Comparison of ENCODE assay signal across 8 cellular contexts in genomic region chr9:105244996-105245719, GRCh38. TPM values are rescaled to one million over a fixed set of nuclear protein-coding genes. Genes with fewer than 3 reads are reported as not detected.
DNase-seq lines count a peak whose midpoint lies in the region; ATAC-seq, FAIRE-seq and TF ChIP-seq lines count a peak whose summit lies in the region.

No MANE protein-coding gene starts in this region.

- H3K27me3 Mint-ChIP-seq in activated CD4-positive, alpha-beta T cell treated with anti-CD3 and anti-CD28 coated beads, Interleukin-2, amount 10 ng/mL, durations not matched to agents 7 days and 5 days: peaks cover 55% of the 10 kb centered on the region
- H3K27me3 Mint-ChIP-seq in dendritic cell treated with granulocyte-macrophage colony-stimulating factor and Interleukin-4, amounts not matched to agents 40 ng/mL and 50 ng/mL, for 4 days: no peaks in the 10 kb centered on the region

- peak; percentile 81 for FAIRE-seq in GM12891 (lab: Jason Lieb, UNC)

- no peaks in the 10 kb centered on the region for H3K9me3 Mint-ChIP-seq in activated CD4-positive, alpha-beta T cell treated with anti-CD3 and anti-CD28 coated beads, Interleukin-2, amount 10 ng/mL, durations not matched to agents 7 days and 5 days
- H3K9me3 Mint-ChIP-seq in dendritic cell treated with granulocyte-macrophage colony-stimulating factor and Interleukin-4, amounts not matched to agents 40 ng/mL and 50 ng/mL, for 4 days: no peaks in the 10 kb centered on the region

- POLR2A ChIA-PET in activated CD4-positive, alpha-beta T cell treated with anti-CD3 and anti-CD28 coated beads, Interleukin-2, amount 10 ng/mL, durations not matched to agents 7 days and 5 days (lab: Charles Lee): interaction anchor here (0.5 kb wide), 1 partner anchor 79 kb away, joined by 3 read pairs; no protein-coding TSS in a partner anchor

- peak; percentile 13 for ATAC-seq in HG02870 (IDR thresholded peaks at IDR 0.05; ENCODE audit: unreplicated experiment)

- CTCF ChIA-PET in activated CD4-positive, alpha-beta T cell treated with anti-CD3 and anti-CD28 coated beads, Interleukin-2, amount 10 ng/mL, durations not matched to agents 7 days and 5 days (lab: Charles Lee): interaction anchor here (0.9 to 2.0 kb wide), 7 partner anchors 8 to 323 kb away, joined by 3 to 8 read pairs (median 3); no protein-coding TSS in a partner anchor

- no peaks in the 10 kb centered on the region for H3K36me3 Mint-ChIP-seq in activated CD4-positive, alpha-beta T cell treated with anti-CD3 and anti-CD28 coated beads, Interleukin-2, amount 10 ng/mL, durations not matched to agents 7 days and 5 days (ENCODE audit: low read depth)
- peaks cover 10% of the 10 kb centered on the region for H3K36me3 Mint-ChIP-seq in dendritic cell treated with granulocyte-macrophage colony-stimulating factor and Interleukin-4, amounts not matched to agents 40 ng/mL and 50 ng/mL, for 4 days (ENCODE audit: low read depth)

- DNase-seq in GM12891 (ENCODE audit: insufficient read length, low spot score): no peak
- DNase-seq in NCI-H2081 (lab: John Stamatoyannopoulos, UW): peak; percentile 49 to 80
- peak; percentile 44 for DNase-seq in activated CD4-positive, alpha-beta T cell treated with anti-CD3 and anti-CD28 coated beads, Interleukin-2, amount 10 ng/mL, durations not matched to agents 7 days and 5 days
- peak; percentile 33 to 88 for DNase-seq in lower leg skin (ENCODE audit: low spot score in 2 of 2)
- DNase-seq in stimulated activated CD4-positive, alpha-beta T cell treated with anti-CD3 and anti-CD28 coated beads, Interleukin-4, amount 100 ng/mL, for 4 hours: peak; percentile 23 to 25
- DNase-seq in DMS114 treated with DMSO at 0.1 percent for 48 hours (lab: John Stamatoyannopoulos, UW; ENCODE audit: unreplicated experiment): no peak

- no peak for TF ChIP-seq CTCF in lower leg skin (IDR thresholded peaks at IDR 0.05)

- peak overlapping the region; percentile 84 for H3K4me3 Mint-ChIP-seq in activated CD4-positive, alpha-beta T cell treated with anti-CD3 and anti-CD28 coated beads, Interleukin-2, amount 10 ng/mL, durations not matched to agents 7 days and 5 days
- peak overlapping the region; percentile 99 for H3K4me3 Mint-ChIP-seq in dendritic cell treated with granulocyte-macrophage colony-stimulating factor and Interleukin-4, amounts not matched to agents 40 ng/mL and 50 ng/mL, for 4 days

- no peak for TF ChIP-seq POLR2A in GM12891 (IDR thresholded peaks at IDR 0.05; ENCODE audit: low read depth, low read length)
- TF ChIP-seq POLR2A in lower leg skin (IDR thresholded peaks at IDR 0.05): no peak

- H3K27ac Mint-ChIP-seq in activated CD4-positive, alpha-beta T cell treated with anti-CD3 and anti-CD28 coated beads, Interleukin-2, amount 10 ng/mL, durations not matched to agents 7 days and 5 days: peak overlapping the region; percentile 83
- peak overlapping the region; percentile 99 for H3K27ac Mint-ChIP-seq in dendritic cell treated with granulocyte-macrophage colony-stimulating factor and Interleukin-4, amounts not matched to agents 40 ng/mL and 50 ng/mL, for 4 days

- H3K4me3 ChIP-seq in lower leg skin (ENCODE audit: low read depth, poor library complexity, severe bottlenecking): peak overlapping the region; percentile 67

- H3K4me1 Mint-ChIP-seq in activated CD4-positive, alpha-beta T cell treated with anti-CD3 and anti-CD28 coated beads, Interleukin-2, amount 10 ng/mL, durations not matched to agents 7 days and 5 days: peaks cover 30% of the 10 kb centered on the region
- H3K4me1 Mint-ChIP-seq in dendritic cell treated with granulocyte-macrophage colony-stimulating factor and Interleukin-4, amounts not matched to agents 40 ng/mL and 50 ng/mL, for 4 days (ENCODE audit: low read depth): peaks cover 45% of the 10 kb centered on the region

- WGBS in lower leg skin, 2 donors: 0 to 1% methylated on average over 35 to 53 of the region's 53 CpGs

- intact Hi-C loops in dendritic cell treated with granulocyte-macrophage colony-stimulating factor and Interleukin-4, amounts not matched to agents 40 ng/mL and 50 ng/mL, for 4 days (cut with micrococcal nuclease): loop anchor here (1.0 to 10.0 kb wide), 3 partner anchors 49 to 320 kb away; partner anchors contain the start of gene ABCA1
- intact Hi-C loops in lower leg skin (cut with DNase I; ENCODE audit: low total_unique reads): no loop called here

TF ChIP-seq in GM12891, 5 proteins besides CTCF, POLR2A, EP300 and RAD21:
- TF ChIP-seq POLR2AphosphoS5 (IDR thresholded peaks at IDR 0.05; ENCODE audit: low read depth, low read length) (no peak), SPI1 (IDR thresholded peaks at IDR 0.05; ENCODE audit: low read depth, low read length) (no peak), POU2F2 (IDR thresholded peaks at IDR 0.05; ENCODE audit: low read depth, low read length) (no peak), PAX5 (IDR thresholded peaks at IDR 0.05; ENCODE audit: insufficient read depth, low read length, severe bottlenecking) (no peak), TAF1 (IDR thresholded peaks at IDR 0.05; ENCODE audit: low read depth, low read length) (no peak)

RNA-seq across cellular contexts. Expression of gene SLC44A1, which starts 0.7 kb away (rescaled TPM):
- 2.4 TPM for polyA plus RNA-seq in GM12891 (2012; ENCODE audit: low read depth, missing spikeins)
- total RNA-seq in activated CD4-positive, alpha-beta T cell treated with anti-CD3 and anti-CD28 coated beads, Interleukin-2, amount 10 ng/mL, durations not matched to agents 7 days and 5 days: 10 to 100 TPM; 19.6 to 21.8 TPM
- total RNA-seq in lower leg skin: 10 to 100 TPM; 51.1 to 82.2 (median 70.5) TPM

Comparison
In these comparisons a context has a peak if more than half of its experiments do, and no peak if none do; other contexts are left out.
1. DNase-seq: peak in NCI-H2081 (2 of 2), activated CD4-positive, alpha-beta T cell treated with anti-CD3 and anti-CD28 coated beads, Interleukin-2, amount 10 ng/mL, durations not matched to agents 7 days and 5 days (single experiment), lower leg skin (2 of 2) and stimulated activated CD4-positive, alpha-beta T cell treated with anti-CD3 and anti-CD28 coated beads, Interleukin-4, amount 100 ng/mL, for 4 hours (2 of 2); none in GM12891 (single experiment) and DMS114 treated with DMSO at 0.1 percent for 48 hours (single experiment).